In the genomic region with DNA sequence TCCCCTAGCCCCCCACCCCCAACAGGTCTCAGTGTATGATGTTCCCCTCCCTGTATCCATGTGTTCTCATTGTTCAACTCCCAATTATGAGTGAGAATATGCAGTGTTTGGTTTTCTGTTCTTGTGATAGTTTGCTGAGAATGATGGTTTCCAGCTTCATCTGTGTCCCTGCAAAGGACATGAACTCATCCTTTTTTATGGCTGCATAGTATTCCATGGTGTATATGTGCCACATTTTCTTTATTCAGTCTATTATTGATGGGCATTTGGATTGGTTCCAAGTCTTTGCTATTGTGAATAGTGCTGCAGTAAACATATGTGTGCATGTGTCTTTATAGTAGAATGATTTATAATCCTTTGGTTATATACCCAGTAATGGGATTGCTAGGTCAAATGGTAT, we compare ENCODE assay signal across 1 cellular context.
TF ChIP-seq lines count a peak whose summit lies in the region.
"Not testable (repeated sequence)": the region's sequence is repeated elsewhere in the genome, so short reads cannot be mapped to it uniquely, and the experiment has no call there.

No MANE protein-coding gene starts in this region.

- not testable (repeated sequence) for H3K4me3 ChIP-seq in HEK293 (ENCODE audit: low read depth, low read length)

- not testable (repeated sequence) for TF ChIP-seq CTCF in HEK293 (tag by site-specific recombination; IDR thresholded peaks at IDR 0.05)

- H3K36me3 ChIP-seq in HEK293 (ENCODE audit: control insufficient read depth in 2 of 2, insufficient read depth in 1 of 2, low read length in 2 of 2), result not testable (repeated sequence)

- H3K4me1 ChIP-seq in HEK293 (ENCODE audit: control insufficient read depth, insufficient read depth, low read length), result not testable (repeated sequence)

- CTCF ChIA-PET in HEK293 (lab: Yijun Ruan, JAX), result not testable (repeated sequence)

- H3K9me3 ChIP-seq in HEK293 (ENCODE audit: control insufficient read depth, insufficient read depth, low read depth, low read length), result not testable (repeated sequence)

- not testable (repeated sequence) for H3K27ac ChIP-seq in HEK293 (ENCODE audit: extremely low read depth, low read depth, low read length)

- POLR2A ChIA-PET in HEK293 (lab: Yijun Ruan, JAX), result not testable (repeated sequence)

TF ChIP-seq in HEK293, 187 proteins besides CTCF, POLR2A, EP300 and RAD21:
- TF ChIP-seq ZNF280D (tag by site-specific recombination; IDR thresholded peaks at IDR 0.05), result peak; percentile 96
- peak; percentile 92 for TF ChIP-seq ZNF146 (tag by site-specific recombination; IDR thresholded peaks at IDR 0.05)
